8 cellular contexts compared by ENCODE assay signal in genomic region chr12:53984901-53985357, GRCh38. TPM values are rescaled to one million over a fixed set of nuclear protein-coding genes. Genes with fewer than 3 reads are reported as not detected.
DNase-seq lines count a peak whose midpoint lies in the region; ATAC-seq and TF ChIP-seq lines count a peak whose summit lies in the region.

Gene HOXC10, plus strand, starts transcription at chr12:53985146. Its CDS starts 114 bp downstream, at chr12:53985260.

- H3K4me1 Mint-ChIP-seq in GM23338: peaks cover 27% of the 10 kb centered on the region
- peaks cover 24% of the 10 kb centered on the region for H3K4me1 Mint-ChIP-seq in activated CD4-positive, alpha-beta T cell treated with anti-CD3 and anti-CD28 coated beads, Interleukin-2, amount 10 ng/mL, durations not matched to agents 24 days and 14 days

- H3K27ac ChIP-seq in GM23338 (ENCODE audit: low read depth): no peak within 1 kb of the TSS
- no peak within 1 kb of the TSS for H3K27ac ChIP-seq in mesendoderm (ENCODE audit: low read depth, low read length)

- H3K36me3 Mint-ChIP-seq in GM23338 (ENCODE audit: low read depth): no peaks in the 10 kb centered on the region; the same call in 2 of the 3 replicates
- H3K36me3 Mint-ChIP-seq in activated CD4-positive, alpha-beta T cell treated with anti-CD3 and anti-CD28 coated beads, Interleukin-2, amount 10 ng/mL, durations not matched to agents 24 days and 14 days (ENCODE audit: low read depth): peaks cover 2% of the 10 kb centered on the region

- no peak within 1 kb of the TSS for H4K8ac ChIP-seq in mesendoderm (ENCODE audit: low read depth, low read length)

- no peak within 1 kb of the TSS for H3K56ac ChIP-seq in mesendoderm (ENCODE audit: low read length)

- no peak within 1 kb of the TSS for H4K5ac ChIP-seq in mesendoderm (ENCODE audit: low read length)

- H3K4me2 ChIP-seq in GM23338: peak within 1 kb of the TSS; percentile 74
- H3K4me2 ChIP-seq in mesendoderm (ENCODE audit: low read length): no peak within 1 kb of the TSS

- peak within 1 kb of the TSS; percentile 81; the same call in 1 of the 2 replicates for H2AFZ ChIP-seq in GM23338

- no CpG with 5 or more reads among the region's 36 CpGs for WGBS in mesendoderm (ENCODE audit: extremely low coverage, insufficient coverage, low lambda C conversion rate)

- H3K4me3 Mint-ChIP-seq in GM23338: peak within 1 kb of the TSS; percentile 43
- peak within 1 kb of the TSS; percentile 59 for H3K4me3 Mint-ChIP-seq in activated CD4-positive, alpha-beta T cell treated with anti-CD3 and anti-CD28 coated beads, Interleukin-2, amount 10 ng/mL, durations not matched to agents 24 days and 14 days

- H3K4me1 ChIP-seq in GM23338 (ENCODE audit: insufficient read depth) (peaks cover 49% of the 10 kb centered on the region), mesendoderm (ENCODE audit: control insufficient read depth, low read depth, low read length) (no peaks in the 10 kb centered on the region)

- H3K18ac ChIP-seq in mesendoderm (ENCODE audit: low read length): no peak within 1 kb of the TSS

- no peak within 1 kb of the TSS for H2AK5ac ChIP-seq in mesendoderm (ENCODE audit: low read length)

- ATAC-seq in GM23338 (peak; percentile 50), GM18861 (IDR thresholded peaks at IDR 0.05; ENCODE audit: unreplicated experiment) (no peak)

- H3K79me1 ChIP-seq in mesendoderm (ENCODE audit: low read length): no peaks in the 10 kb centered on the region

- H2BK5ac ChIP-seq in mesendoderm (ENCODE audit: low read length): no peak within 1 kb of the TSS

- H3K27me3 ChIP-seq in GM23338 (ENCODE audit: insufficient read depth): peaks cover 98% of the 10 kb centered on the region
- peaks cover 89% of the 10 kb centered on the region for H3K27me3 ChIP-seq in mesendoderm (ENCODE audit: insufficient read depth, low read length, poor library complexity)

- DNase-seq in C1 segment of cervical spinal cord (lab: John Stamatoyannopoulos, UW) (peak in 10 of 14 donors; percentile 5 to 70 (median 41)), GM23338 (ENCODE audit: low spot score) (peak; percentile 98), NCI-H2227 treated with DMSO at 0.1 percent for 48 hours (lab: John Stamatoyannopoulos, UW) (peak; percentile 72), ecto neural progenitor cell (ENCODE audit: low spot score) (peak; percentile 91), mesendoderm (peak; percentile 92)
- DNase-seq in activated CD4-positive, alpha-beta T cell treated with anti-CD3 and anti-CD28 coated beads, Interleukin-2, amount 10 ng/mL, durations not matched to agents 24 days and 14 days: peak; percentile 90
- DNase-seq in stimulated activated CD8-positive, alpha-beta memory T cell treated with anti-CD3 and anti-CD28 coated beads, Interleukin-4, amount 100 ng/mL, for 1 hour (ENCODE audit: low read depth in 2 of 2, low spot score in 1 of 2): peak; percentile 28 to 59

- H2BK15ac ChIP-seq in mesendoderm (replicated peaks; ENCODE audit: low read depth): no peak within 1 kb of the TSS

- H4K20me1 ChIP-seq in GM23338 (replicated peaks; ENCODE audit: insufficient read depth): peaks cover 46% of the 10 kb centered on the region

- peak; percentile 67 to 88 for TF ChIP-seq CTCF in GM23338 (conservative IDR thresholded peaks at IDR 0.05; ENCODE audit: low read depth in 2 of 2)

- H3K36me3 ChIP-seq in GM23338 (ENCODE audit: insufficient read depth) (no peaks in the 10 kb centered on the region), mesendoderm (ENCODE audit: control insufficient read depth, insufficient read depth, low read length) (no peaks in the 10 kb centered on the region)

- H3K9me2 ChIP-seq in GM23338 (ENCODE audit: insufficient read depth): no peaks in the 10 kb centered on the region

- H3K9me3 Mint-ChIP-seq in GM23338: peaks cover 5% of the 10 kb centered on the region; the same call in 1 of the 3 replicates
- no peaks in the 10 kb centered on the region for H3K9me3 Mint-ChIP-seq in activated CD4-positive, alpha-beta T cell treated with anti-CD3 and anti-CD28 coated beads, Interleukin-2, amount 10 ng/mL, durations not matched to agents 24 days and 14 days

- intact Hi-C loops in activated CD4-positive, alpha-beta T cell treated with anti-CD3 and anti-CD28 coated beads, Interleukin-2, amount 10 ng/mL, durations not matched to agents 24 days and 14 days (cut with micrococcal nuclease): loop anchor here (10.0 kb wide), 1 partner anchor 290 kb away; no protein-coding TSS in a partner anchor

- no peak within 1 kb of the TSS for H3K9ac ChIP-seq in mesendoderm (ENCODE audit: low read length)

- peak within 1 kb of the TSS; percentile 44; the same call in 1 of the 2 replicates for H3K4me3 ChIP-seq in GM23338
- H3K4me3 ChIP-seq in mesendoderm (ENCODE audit: low read length): no peak within 1 kb of the TSS

- H3K27me3 Mint-ChIP-seq in GM23338 (ENCODE audit: insufficient read depth, low read depth, poor library complexity): peaks cover 100% of the 10 kb centered on the region
- H3K27me3 Mint-ChIP-seq in activated CD4-positive, alpha-beta T cell treated with anti-CD3 and anti-CD28 coated beads, Interleukin-2, amount 10 ng/mL, durations not matched to agents 24 days and 14 days: peaks cover 92% of the 10 kb centered on the region

- no peak within 1 kb of the TSS for H3K4ac ChIP-seq in mesendoderm (ENCODE audit: low read depth, low read length)

- peaks cover 49% of the 10 kb centered on the region for H3F3A ChIP-seq in GM23338 (replicated peaks; ENCODE audit: low read depth)

- H3K79me2 ChIP-seq in GM23338 (replicated peaks; ENCODE audit: insufficient read depth) (no peaks in the 10 kb centered on the region), mesendoderm (ENCODE audit: control insufficient read depth, insufficient read depth, low read length) (no peaks in the 10 kb centered on the region)

- H2BK120ac ChIP-seq in mesendoderm (ENCODE audit: low read depth, low read length): no peak within 1 kb of the TSS

- H3K23ac ChIP-seq in mesendoderm (ENCODE audit: low read length): no peak within 1 kb of the TSS

- no peak within 1 kb of the TSS for H3K27ac Mint-ChIP-seq in GM23338
- peak within 1 kb of the TSS; percentile 81 for H3K27ac Mint-ChIP-seq in activated CD4-positive, alpha-beta T cell treated with anti-CD3 and anti-CD28 coated beads, Interleukin-2, amount 10 ng/mL, durations not matched to agents 24 days and 14 days

TF ChIP-seq in GM23338, 12 proteins besides CTCF, POLR2A, EP300 and RAD21 (continues in another document):
- TF ChIP-seq EZH2phosphoT487 (IDR thresholded peaks at IDR 0.05; ENCODE audit: unreplicated experiment) (no peak), NANOG (IDR thresholded peaks at IDR 0.05; ENCODE audit: borderline replicate concordance) (no peak), ETS1 (IDR thresholded peaks at IDR 0.05) (no peak), STAT1 (IDR thresholded peaks at IDR 0.05; ENCODE audit: unreplicated experiment) (no peak), ZNF331 (CRISPR knock-in tag; IDR thresholded peaks at IDR 0.05; ENCODE audit: low read depth) (no peak), EZH2 (IDR thresholded peaks at IDR 0.05; ENCODE audit: low read depth, unreplicated experiment) (peak; percentile 89), JUNB (IDR thresholded peaks at IDR 0.05; ENCODE audit: unreplicated experiment) (no peak)

RNA-seq across cellular contexts. Expression of gene HOXC10, which starts in this region (rescaled TPM):
- total RNA-seq in GM23338 (2014; rRNA removed; shearing (Covaris generic)): not detected in 2 replicates
- not detected in 2 replicates for polyA plus RNA-seq in GM23338 (2016; fragmentation: Nextera tagmentation; extraction: Ambion mirVana)
- total RNA-seq in activated CD4-positive, alpha-beta T cell treated with anti-CD3 and anti-CD28 coated beads, Interleukin-2, amount 10 ng/mL, durations not matched to agents 24 days and 14 days: not detected in 2 replicates
- not detected for polyA plus RNA-seq in mesendoderm (2013, experiment 1 of 2)
- polyA plus RNA-seq in mesendoderm (2013, experiment 2 of 2): not detected

Comparison
In these comparisons a context has a peak if more than half of its experiments do, and no peak if none do; other contexts are left out.
1. Peak in DNase-seq, ATAC-seq, H3K4me3 ChIP-seq and H3K4me2 ChIP-seq in GM23338; RNA of the gene not detected or under 1 TPM.
2. Peak in DNase-seq in activated CD4-positive, alpha-beta T cell treated with anti-CD3 and anti-CD28 coated beads, Interleukin-2, amount 10 ng/mL, durations not matched to agents 24 days and 14 days; RNA of the gene not detected or under 1 TPM.
3. DNase-seq: peak in every context shown above with its lines; median percentile 98 in GM23338; 92 in mesendoderm; 91 in ecto neural progenitor cell; 90 in activated CD4-positive, alpha-beta T cell treated with anti-CD3 and anti-CD28 coated beads, Interleukin-2, amount 10 ng/mL, durations not matched to agents 24 days and 14 days; 72 in NCI-H2227 treated with DMSO at 0.1 percent for 48 hours; 44 in stimulated activated CD8-positive, alpha-beta memory T cell treated with anti-CD3 and anti-CD28 coated beads, Interleukin-4, amount 100 ng/mL, for 1 hour; 41 in C1 segment of cervical spinal cord.